ENCODE assay signal across 21 cellular contexts in genomic region chr1:147927156-147927672, GRCh38. TPM values are rescaled to one million over a fixed set of nuclear protein-coding genes. Genes with fewer than 3 reads are reported as not detected.
"Had no signal": no experiment of that assay in that cellular context is flagged by ENCODE, and none has a peak within 500 bp of the region (broad histone marks: within the 10 kb centered on the region; RNA-seq: fewer than 3 reads in every experiment).

No MANE protein-coding gene starts in this region.

RNA-seq across cellular contexts. Expression of gene GJA8, which starts 24.6 kb away (rescaled TPM):
- total RNA-seq: dermis blood vessel endothelial cell; dorsolateral prefrontal cortex; endothelial cell of umbilical vein; epithelial cell of proximal tubule; esophagus mucosa; esophagus squamous epithelium; gastrocnemius medialis; glomerular endothelial cell; heart right ventricle; kidney epithelial cell; left cardiac atrium; left lung; left ventricle myocardium superior; lower leg skin; lower lobe of right lung; lung microvascular endothelial cell; mesenteric fat pad; mesothelial cell of epicardium; mucosa of descending colon; naive thymus-derived CD4-positive, alpha-beta T cell had no signal
- polyA plus RNA-seq: endothelial cell of umbilical vein; heart right ventricle; keratinocyte; naive thymus-derived CD4-positive, alpha-beta T cell had no signal
